1 cellular context compared by ENCODE assay signal in the genomic region with DNA sequence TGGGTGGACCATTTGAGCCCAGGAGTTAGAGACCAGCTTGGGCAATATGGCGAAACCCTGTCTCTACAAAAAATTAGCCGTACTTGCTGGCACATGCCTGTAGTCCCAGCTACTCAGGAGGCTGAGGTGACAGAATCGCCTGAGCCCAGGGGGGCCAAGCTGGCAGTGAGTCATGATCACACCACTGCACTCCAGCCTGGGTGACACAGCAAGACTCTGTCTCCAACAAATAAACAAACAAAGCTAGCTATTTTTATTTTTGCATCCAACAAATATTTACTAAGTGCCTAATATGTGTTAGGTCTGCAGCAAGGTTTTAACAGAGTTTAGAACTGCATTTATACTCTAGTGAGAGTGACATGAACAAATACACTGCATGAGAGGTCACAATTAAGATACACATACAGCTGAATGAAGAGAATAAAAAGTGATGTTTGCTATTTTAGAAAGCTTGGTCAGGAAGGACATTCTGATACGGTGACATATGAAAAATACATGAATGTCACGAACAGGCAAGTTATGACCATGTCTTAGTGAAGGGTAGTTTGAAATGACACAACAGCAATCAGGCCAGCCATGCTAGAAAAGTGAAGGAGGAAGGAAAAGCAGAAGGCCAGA.
TF ChIP-seq lines count a peak whose summit lies in the region.

No MANE protein-coding gene starts in this region.

TF ChIP-seq in K562, 482 proteins besides CTCF, POLR2A, EP300 and RAD21 (continued from another document and continues in another):
- TF ChIP-seq E2F1 (CRISPR knock-in tag; IDR thresholded peaks at IDR 0.05): no peak
- no peak for TF ChIP-seq ADNP (tag; IDR thresholded peaks at IDR 0.05)
- no peak for TF ChIP-seq NR3C1 (CRISPR knock-in tag; IDR thresholded peaks at IDR 0.05)
- no peak for TF ChIP-seq MEF2A (IDR thresholded peaks at IDR 0.05; ENCODE audit: control insufficient read depth, low read depth, low read length)
- no peak for TF ChIP-seq ZNF274 (IDR thresholded peaks at IDR 0.05; ENCODE audit: borderline replicate concordance, low read depth, low read length)
- TF ChIP-seq ZNF384 (IDR thresholded peaks at IDR 0.05; ENCODE audit: low read depth, low read length): no peak
- TF ChIP-seq HMG20A (CRISPR knock-in tag; conservative IDR thresholded peaks at IDR 0.05): no peak
- TF ChIP-seq TAF15 (IDR thresholded peaks at IDR 0.05; ENCODE audit: low read depth, low read length): no peak
- TF ChIP-seq SMARCA5 (IDR thresholded peaks at IDR 0.05): 0 out of 2 replicates have a peak, but pooled peaks have one; percentile 22
- peak; percentile 88 for TF ChIP-seq ZNF316 (IDR thresholded peaks at IDR 0.05)
- no peak for TF ChIP-seq ELF1 (tag; IDR thresholded peaks at IDR 0.05)
- no peak for TF ChIP-seq MED1 (CRISPR knock-in tag; IDR thresholded peaks at IDR 0.05; ENCODE audit: borderline replicate concordance)
- TF ChIP-seq YBX1 (IDR thresholded peaks at IDR 0.05): no peak
- TF ChIP-seq, protein P1, sequence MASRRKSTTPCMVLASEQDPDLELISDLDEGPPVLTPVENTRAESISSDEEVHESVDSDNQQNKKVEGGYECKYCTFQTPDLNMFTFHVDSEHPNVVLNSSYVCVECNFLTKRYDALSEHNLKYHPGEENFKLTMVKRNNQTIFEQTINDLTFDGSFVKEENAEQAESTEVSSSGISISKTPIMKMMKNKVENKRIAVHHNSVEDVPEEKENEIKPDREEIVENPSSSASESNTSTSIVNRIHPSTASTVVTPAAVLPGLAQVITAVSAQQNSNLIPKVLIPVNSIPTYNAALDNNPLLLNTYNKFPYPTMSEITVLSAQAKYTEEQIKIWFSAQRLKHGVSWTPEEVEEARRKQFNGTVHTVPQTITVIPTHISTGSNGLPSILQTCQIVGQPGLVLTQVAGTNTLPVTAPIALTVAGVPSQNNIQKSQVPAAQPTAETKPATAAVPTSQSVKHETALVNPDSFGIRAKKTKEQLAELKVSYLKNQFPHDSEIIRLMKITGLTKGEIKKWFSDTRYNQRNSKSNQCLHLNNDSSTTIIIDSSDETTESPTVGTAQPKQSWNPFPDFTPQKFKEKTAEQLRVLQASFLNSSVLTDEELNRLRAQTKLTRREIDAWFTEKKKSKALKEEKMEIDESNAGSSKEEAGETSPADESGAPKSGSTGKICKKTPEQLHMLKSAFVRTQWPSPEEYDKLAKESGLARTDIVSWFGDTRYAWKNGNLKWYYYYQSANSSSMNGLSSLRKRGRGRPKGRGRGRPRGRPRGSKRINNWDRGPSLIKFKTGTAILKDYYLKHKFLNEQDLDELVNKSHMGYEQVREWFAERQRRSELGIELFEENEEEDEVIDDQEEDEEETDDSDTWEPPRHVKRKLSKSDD (conservative IDR thresholded peaks at IDR 0.05; ENCODE audit: low read length): no peak
- TF ChIP-seq ZNF511 (CRISPR knock-in tag; IDR thresholded peaks at IDR 0.05): no peak
- TF ChIP-seq ZKSCAN8 (CRISPR knock-in tag; IDR thresholded peaks at IDR 0.05): peak; percentile 72
- TF ChIP-seq ZFP91 (CRISPR knock-in tag; IDR thresholded peaks at IDR 0.05): no peak
- no peak for TF ChIP-seq PHF20 (IDR thresholded peaks at IDR 0.05; ENCODE audit: partially characterized antibody)
- no peak for TF ChIP-seq TRIM28 (IDR thresholded peaks at IDR 0.05)
- TF ChIP-seq BCOR (IDR thresholded peaks at IDR 0.05): no peak
- TF ChIP-seq MGA (IDR thresholded peaks at IDR 0.05): peak; percentile 60
- TF ChIP-seq RREB1 (CRISPR knock-in tag; IDR thresholded peaks at IDR 0.05): no peak
- no peak for TF ChIP-seq HNRNPH1 (optimal IDR thresholded peaks at IDR 0.05; ENCODE audit: low read depth, low read length)
- TF ChIP-seq ETS2 (tag; IDR thresholded peaks at IDR 0.05; ENCODE audit: borderline replicate concordance, poor library complexity, severe bottlenecking): no peak
- no peak for TF ChIP-seq NBN (IDR thresholded peaks at IDR 0.05; ENCODE audit: low read depth)
- TF ChIP-seq PTRF (tag; IDR thresholded peaks at IDR 0.05): no peak
- TF ChIP-seq POLR2H (tag; IDR thresholded peaks at IDR 0.05; ENCODE audit: low read depth): no peak
- no peak for TF ChIP-seq NFYB (IDR thresholded peaks at IDR 0.05; ENCODE audit: extremely low read depth, insufficient read length)
- TF ChIP-seq CBX8 (IDR thresholded peaks at IDR 0.05; ENCODE audit: borderline replicate concordance, extremely low read depth, low read depth, low read length, poor library complexity, severe bottlenecking): no peak
- TF ChIP-seq SRSF7 (optimal IDR thresholded peaks at IDR 0.05; ENCODE audit: low read depth, low read length): no peak
- no peak for TF ChIP-seq ZBTB1 (CRISPR knock-in tag; IDR thresholded peaks at IDR 0.05; ENCODE audit: borderline replicate concordance, low read depth)
- no peak for TF ChIP-seq DDX20 (tag; IDR thresholded peaks at IDR 0.05; ENCODE audit: low read depth)
